11 cellular contexts compared by ENCODE assay signal in the genomic region with DNA sequence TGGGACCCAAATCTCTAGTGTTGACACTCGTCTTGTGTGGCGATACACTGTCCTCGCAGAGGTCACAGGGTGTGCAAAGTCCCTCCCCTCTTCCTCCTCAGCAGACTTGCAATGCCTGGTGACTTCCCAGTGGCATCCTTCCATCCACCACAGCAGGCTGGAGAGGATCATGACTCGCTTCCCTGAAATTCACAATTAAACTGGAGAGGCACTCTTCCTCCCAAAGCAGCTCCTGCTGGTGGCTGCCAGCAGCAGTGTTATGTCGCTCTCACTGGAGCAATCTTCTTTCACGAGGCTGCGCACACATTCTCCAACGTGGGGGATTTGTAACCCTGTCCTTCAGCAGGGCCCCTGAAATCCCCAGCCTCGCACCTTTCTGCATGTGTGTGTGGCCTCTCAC.
DNase-seq lines count a peak whose midpoint lies in the region; ATAC-seq, FAIRE-seq and TF ChIP-seq lines count a peak whose summit lies in the region.
"Had no signal": no experiment of that assay in that cellular context is flagged by ENCODE, and none has a peak within 500 bp of the region (broad histone marks: within the 10 kb centered on the region; RNA-seq: fewer than 3 reads in every experiment).

No MANE protein-coding gene starts in this region.

- no peaks in the 10 kb centered on the region for H3K79me1 ChIP-seq in mesenchymal stem cell (replicated peaks; ENCODE audit: low read length, poor library complexity, severe bottlenecking)

- no peak overlapping the region for H2BK120ac ChIP-seq in mesenchymal stem cell (ENCODE audit: low read depth, low read length)

- H3K27me3 ChIP-seq in bronchial epithelial cell (ENCODE audit: control insufficient read depth, insufficient read depth, low read length) (no peaks in the 10 kb centered on the region), mesenchymal stem cell (ENCODE audit: control insufficient read depth in 1 of 2, insufficient read depth in 1 of 2, low read length in 2 of 2) (peaks cover 0 to 21% of the 10 kb centered on the region in 2 experiments)
- H3K27me3 ChIP-seq: stomach had no signal

- DNase-seq in Ammon's horn (ENCODE audit: low spot score) (peak; percentile 17), bronchial epithelial cell (ENCODE audit: low read depth) (peak; percentile 65), mesenchymal stem cell (peak; percentile 65), NCI-H187 (lab: John Stamatoyannopoulos, UW) (no peak), activated T-cell treated with anti-CD3 and anti-CD28 coated beads for 4 hours (no peak)
- no peak for DNase-seq in activated T-helper 1 cell treated with anti-CD3 and anti-CD28 coated beads, Interleukin-12 subunit alpha, Interleukin-12 subunit beta, Interleukin-2, Interleukin-4 antibody, amounts not matched to agents 30 ng/mL and 10 ng/mL and 1 ng/mL, durations not matched to agents 14 hours and 24 hours and 36 hours (ENCODE audit: low spot score)
- DNase-seq: KBM-7, stomach had no signal

- H3K18ac ChIP-seq in mesenchymal stem cell (ENCODE audit: low read depth in 1 of 2, low read length in 2 of 2) = no peak overlapping the region

- H3K9ac ChIP-seq in mesenchymal stem cell (ENCODE audit: low read length) = no peak overlapping the region

- peaks cover 12% of the 10 kb centered on the region for H3K4me1 ChIP-seq in mesenchymal stem cell (ENCODE audit: control insufficient read depth, insufficient read depth, low read depth, low read length)
- H3K4me1 ChIP-seq: stomach had no signal

- intact Hi-C loops in activated T-helper 1 cell treated with anti-CD3 and anti-CD28 coated beads, Interleukin-12 subunit alpha, Interleukin-12 subunit beta, Interleukin-2, Interleukin-4 antibody, amounts not matched to agents 30 ng/mL and 10 ng/mL and 1 ng/mL, durations not matched to agents 14 hours and 24 hours and 36 hours (cut with micrococcal nuclease) = no loop called here

- H3K36me3 ChIP-seq in bronchial epithelial cell (ENCODE audit: control insufficient read depth, insufficient read depth, low read length) = no peaks in the 10 kb centered on the region
- H3K36me3 ChIP-seq in mesenchymal stem cell (ENCODE audit: control insufficient read depth in 1 of 2, insufficient read depth in 2 of 2, low read depth in 1 of 2, low read length in 2 of 2) = no peaks in the 10 kb centered on the region
- H3K36me3 ChIP-seq: stomach had no signal

- WGBS in mesenchymal stem cell = 40% methylated on average over 9 of the region's 9 CpGs

- no peak overlapping the region for H2AFZ ChIP-seq in mesenchymal stem cell (ENCODE audit: low read depth, low read length)

- peaks cover 7% of the 10 kb centered on the region for H3K27me3 Mint-ChIP-seq in activated T-helper 1 cell treated with anti-CD3 and anti-CD28 coated beads, Interleukin-12 subunit alpha, Interleukin-12 subunit beta, Interleukin-2, Interleukin-4 antibody, amounts not matched to agents 30 ng/mL and 10 ng/mL and 1 ng/mL, durations not matched to agents 14 hours and 24 hours and 36 hours (ENCODE audit: insufficient read depth)

- H3K4me1 Mint-ChIP-seq in activated T-helper 1 cell treated with anti-CD3 and anti-CD28 coated beads, Interleukin-12 subunit alpha, Interleukin-12 subunit beta, Interleukin-2, Interleukin-4 antibody, amounts not matched to agents 30 ng/mL and 10 ng/mL and 1 ng/mL, durations not matched to agents 14 hours and 24 hours and 36 hours (ENCODE audit: low read depth) = peaks cover 8% of the 10 kb centered on the region

- no peak overlapping the region for H4K8ac ChIP-seq in mesenchymal stem cell (ENCODE audit: low read length)

- no peak for FAIRE-seq in bronchial epithelial cell (lab: Jason Lieb, UNC)

- no peak overlapping the region for H2AK5ac ChIP-seq in mesenchymal stem cell (ENCODE audit: low read length, severe bottlenecking)

- no peak overlapping the region for H3K4me2 ChIP-seq in mesenchymal stem cell (ENCODE audit: low read length, poor library complexity, severe bottlenecking)

- no peak for TF ChIP-seq RAD21 in Ishikawa (IDR thresholded peaks at IDR 0.05; ENCODE audit: low read depth)

- no peak for TF ChIP-seq EP300 in Ishikawa (IDR thresholded peaks at IDR 0.05; ENCODE audit: borderline replicate concordance)

- no peak overlapping the region for H3K4ac ChIP-seq in mesenchymal stem cell (ENCODE audit: low read depth in 1 of 2, low read length in 2 of 2)

- H3K9me3 Mint-ChIP-seq in activated T-helper 1 cell treated with anti-CD3 and anti-CD28 coated beads, Interleukin-12 subunit alpha, Interleukin-12 subunit beta, Interleukin-2, Interleukin-4 antibody, amounts not matched to agents 30 ng/mL and 10 ng/mL and 1 ng/mL, durations not matched to agents 14 hours and 24 hours and 36 hours = no peaks in the 10 kb centered on the region
- H3K9me3 Mint-ChIP-seq: activated naive CD4-positive, alpha-beta T cell treated with anti-CD3 and anti-CD28 coated beads for 36 hours had no signal

- no peak for ATAC-seq in HG02588 (IDR thresholded peaks at IDR 0.05; ENCODE audit: unreplicated experiment)

- H3K9me3 ChIP-seq in mesenchymal stem cell (ENCODE audit: control insufficient read depth, low read length) = no peaks in the 10 kb centered on the region
- H3K9me3 ChIP-seq: stomach had no signal

- no peak overlapping the region for H3K4me3 Mint-ChIP-seq in activated T-helper 1 cell treated with anti-CD3 and anti-CD28 coated beads, Interleukin-12 subunit alpha, Interleukin-12 subunit beta, Interleukin-2, Interleukin-4 antibody, amounts not matched to agents 30 ng/mL and 10 ng/mL and 1 ng/mL, durations not matched to agents 14 hours and 24 hours and 36 hours
- H3K4me3 Mint-ChIP-seq: activated naive CD4-positive, alpha-beta T cell treated with anti-CD3 and anti-CD28 coated beads for 36 hours had no signal

- H2BK5ac ChIP-seq in mesenchymal stem cell (ENCODE audit: low read depth, low read length, poor library complexity, severe bottlenecking) = no peak overlapping the region

- no peak overlapping the region for H4K91ac ChIP-seq in mesenchymal stem cell (ENCODE audit: low read length)

- H2BK12ac ChIP-seq in mesenchymal stem cell (ENCODE audit: low read length in 2 of 2) = peak overlapping the region in 1 of 2 experiments; percentile 26

- H2BK15ac ChIP-seq in mesenchymal stem cell (ENCODE audit: low read depth, poor library complexity, severe bottlenecking) = no peak overlapping the region

- H3K27ac Mint-ChIP-seq in activated T-helper 1 cell treated with anti-CD3 and anti-CD28 coated beads, Interleukin-12 subunit alpha, Interleukin-12 subunit beta, Interleukin-2, Interleukin-4 antibody, amounts not matched to agents 30 ng/mL and 10 ng/mL and 1 ng/mL, durations not matched to agents 14 hours and 24 hours and 36 hours = no peak overlapping the region
- H3K27ac Mint-ChIP-seq: activated naive CD4-positive, alpha-beta T cell treated with anti-CD3 and anti-CD28 coated beads for 36 hours had no signal

- no peak overlapping the region for H3K23ac ChIP-seq in mesenchymal stem cell (ENCODE audit: low read length in 2 of 2)

- H3K27ac ChIP-seq in mesenchymal stem cell (ENCODE audit: low read length, poor library complexity, severe bottlenecking) = peak overlapping the region; percentile 22
- H3K27ac ChIP-seq: stomach had no signal

- no peak for TF ChIP-seq CTCF in bronchial epithelial cell (IDR thresholded peaks at IDR 0.05; ENCODE audit: insufficient read depth, low read length, severe bottlenecking)

- H3K4me3 ChIP-seq in bronchial epithelial cell (ENCODE audit: low read depth, low read length) (no peak overlapping the region), mesenchymal stem cell (ENCODE audit: insufficient read depth in 1 of 2, low read depth in 1 of 2, low read length in 2 of 2) (no peak overlapping the region)
- H3K4me3 ChIP-seq: stomach had no signal

- no peaks in the 10 kb centered on the region for H3K36me3 Mint-ChIP-seq in activated T-helper 1 cell treated with anti-CD3 and anti-CD28 coated beads, Interleukin-12 subunit alpha, Interleukin-12 subunit beta, Interleukin-2, Interleukin-4 antibody, amounts not matched to agents 30 ng/mL and 10 ng/mL and 1 ng/mL, durations not matched to agents 14 hours and 24 hours and 36 hours (ENCODE audit: low read depth)

- H3K14ac ChIP-seq in mesenchymal stem cell (ENCODE audit: low read length in 2 of 2) = no peak overlapping the region

TF ChIP-seq in Ishikawa, 13 proteins besides CTCF, POLR2A, EP300 and RAD21:
- no peak for TF ChIP-seq ZBTB7A (IDR thresholded peaks at IDR 0.05; ENCODE audit: low read depth)
- 0 out of 2 replicates have a peak, but pooled peaks have one; percentile 2 for TF ChIP-seq TEAD4 (IDR thresholded peaks at IDR 0.05)

Comparison
In these comparisons a context has a peak if more than half of its experiments do, and no peak if none do; other contexts are left out.
1. DNase-seq: peak in Ammon's horn (single experiment), bronchial epithelial cell (single experiment) and mesenchymal stem cell (single experiment); none in activated T-helper 1 cell treated with anti-CD3 and anti-CD28 coated beads, Interleukin-12 subunit alpha, Interleukin-12 subunit beta, Interleukin-2, Interleukin-4 antibody, amounts not matched to agents 30 ng/mL and 10 ng/mL and 1 ng/mL, durations not matched to agents 14 hours and 24 hours and 36 hours (single experiment), NCI-H187 (0 of 2) and activated T-cell treated with anti-CD3 and anti-CD28 coated beads for 4 hours (single experiment).